In genomic region chr9:19102631-19103345, GRCh38 we compare ENCODE assay signal across 8 cellular contexts. TPM values are rescaled to one million over a fixed set of nuclear protein-coding genes. Genes with fewer than 3 reads are reported as not detected.
DNase-seq lines count a peak whose midpoint lies in the region; ATAC-seq, FAIRE-seq and TF ChIP-seq lines count a peak whose summit lies in the region.

Gene HAUS6 (minus strand): TSS chr9:19102904. CDS start chr9:19102651, 253 bp downstream.

- H3K4me1 ChIP-seq in IMR-90 (ENCODE audit: control insufficient read depth, insufficient read depth, low read length), result peaks cover 4% of the 10 kb centered on the region; the same call in 1 of the 2 replicates
- H3K4me1 ChIP-seq in endothelial cell of umbilical vein (ENCODE audit: control insufficient read depth, extremely low read depth, insufficient read depth, low read length), result peaks cover 8% of the 10 kb centered on the region

- H4K20me1 ChIP-seq in IMR-90 (ENCODE audit: insufficient read depth, low read length) (peaks cover 3% of the 10 kb centered on the region; the same call in 1 of the 2 replicates), endothelial cell of umbilical vein (replicated peaks; ENCODE audit: control insufficient read depth, extremely low read depth, insufficient read depth, low read length) (no peaks in the 10 kb centered on the region)

- peak within 1 kb of the TSS; percentile 89 for H2AK9ac ChIP-seq in IMR-90 (replicated peaks; ENCODE audit: low read depth, low read length, poor library complexity)

- 0% methylated on average over 11 of the region's 46 CpGs; no CpG with 5 or more reads in 1 of the 2 experiments for WGBS in IMR-90 (ENCODE audit: extremely low coverage in 2 of 2, insufficient read length in 1 of 2), 2 experiments

- H2BK120ac ChIP-seq in IMR-90 (ENCODE audit: low read depth, low read length), result peak within 1 kb of the TSS; percentile 73

- intact Hi-C loops in IMR-90 (cut with micrococcal nuclease) (loop anchor here (1.0 kb wide), 1 partner anchor 72 kb away; no protein-coding TSS in a partner anchor), endothelial cell of umbilical vein (cut with micrococcal nuclease) (loop anchor here (1.0 to 2.0 kb wide), 5 partner anchors 17 to 128 kb away; partner anchors contain the start of genes DENND4C, PLIN2 and RRAGA)

- H3K4me3 ChIP-seq in IMR-90 (ENCODE audit: insufficient read depth, low read depth, low read length), result peak within 1 kb of the TSS; percentile 62
- H3K4me3 ChIP-seq in endothelial cell of umbilical vein (replicated peaks in 1 of 3; ENCODE audit: insufficient read depth in 1 of 3, low read depth in 1 of 3, low read length in 3 of 3), result peak within 1 kb of the TSS; percentile 85 to 93 (median 87)

- ATAC-seq in GM21528 (IDR thresholded peaks at IDR 0.05; ENCODE audit: low FRiP score, unreplicated experiment), result peak; percentile 99
- ATAC-seq in IMR-90 (ENCODE audit: low read depth), result peak; percentile 99

- peak within 1 kb of the TSS; percentile 88 for H4K5ac ChIP-seq in IMR-90 (ENCODE audit: low read depth, low read length)

- H3K9me1 ChIP-seq in IMR-90 (ENCODE audit: insufficient read depth, low read length), result no peaks in the 10 kb centered on the region
- no peaks in the 10 kb centered on the region for H3K9me1 ChIP-seq in endothelial cell of umbilical vein (replicated peaks; ENCODE audit: control insufficient read depth, extremely low read depth, insufficient read depth, low read length)

- H3K56ac ChIP-seq in IMR-90 (ENCODE audit: extremely low read depth, insufficient read depth, low read length), result peak within 1 kb of the TSS; percentile 90

- peak within 1 kb of the TSS; percentile 80 for H3K9ac ChIP-seq in IMR-90 (ENCODE audit: low read depth, low read length)
- peak within 1 kb of the TSS; percentile 88 for H3K9ac ChIP-seq in endothelial cell of umbilical vein (replicated peaks; ENCODE audit: extremely low read depth, insufficient read depth, low read length)

- H2BK15ac ChIP-seq in IMR-90 (ENCODE audit: low read depth, low read length), result peak within 1 kb of the TSS; percentile 64; the same call in 1 of the 3 replicates

- H2AK5ac ChIP-seq in IMR-90 (ENCODE audit: low read depth, low read length), result peak within 1 kb of the TSS; percentile 82

- peak; percentile 20; the same call in 1 of the 2 replicates for TF ChIP-seq RAD21 in IMR-90 (IDR thresholded peaks at IDR 0.05; ENCODE audit: low read length)

- FAIRE-seq in endothelial cell of umbilical vein (lab: Jason Lieb, UNC), result peak; percentile 99

- peak within 1 kb of the TSS; percentile 93 for H3K4ac ChIP-seq in IMR-90 (ENCODE audit: low read depth, low read length)

- in situ Hi-C loops in IMR-90 (cut with MboI; ENCODE audit: low sequenced_read_pairs), result no loop called here

- POLR2A ChIA-PET in IMR-90 (lab: Charles Lee; ENCODE audit: unreplicated experiment), result no interaction called here
- POLR2A ChIA-PET in endothelial cell of umbilical vein (lab: Charles Lee), result no interaction called here

- BruUV-seq in IMR-90 (replicated peaks; lab: Mats Ljungman, UMichigan), result TSS peak; percentile 36
- TSS peak; percentile 98 for BruUV-seq in endothelial cell of umbilical vein (replicated peaks; lab: Mats Ljungman, UMichigan)

- DNase-seq in DMS153 (lab: John Stamatoyannopoulos, UW) (peak; percentile 95), IMR-90 (peak; percentile 96), OCI-M1 (lab: John Stamatoyannopoulos, UW) (peak; percentile 95), activated T-cell treated with anti-CD3 and anti-CD28 coated beads for 24 hours (ENCODE audit: low read depth) (peak; percentile 78), endothelial cell of umbilical vein (ENCODE audit: low read depth, low spot score) (peak; percentile 98), midbrain (lab: John Stamatoyannopoulos, UW) (peak; percentile 97)
- DNase-seq in stimulated activated CD8-positive, alpha-beta memory T cell treated with anti-CD3 and anti-CD28 coated beads, Interleukin-2, amount 100 ng/mL, for 1 hour (ENCODE audit: low read depth in 2 of 2), result peak; percentile 75 to 87

- peak within 1 kb of the TSS; percentile 100 for H3K4me2 ChIP-seq in IMR-90 (ENCODE audit: low read depth, low read length)
- peak within 1 kb of the TSS; percentile 92 for H3K4me2 ChIP-seq in endothelial cell of umbilical vein (ENCODE audit: insufficient read depth, low read length)

- H2AFZ ChIP-seq in IMR-90 (replicated peaks; ENCODE audit: low read length, poor library complexity) (peak within 1 kb of the TSS; percentile 91), endothelial cell of umbilical vein (ENCODE audit: low read depth, low read length) (peak within 1 kb of the TSS; percentile 76)

- H3K18ac ChIP-seq in IMR-90 (ENCODE audit: low read depth, low read length), result peak within 1 kb of the TSS; percentile 53; the same call in 1 of the 2 replicates

- H3K23ac ChIP-seq in IMR-90 (ENCODE audit: low read depth, low read length), result peak within 1 kb of the TSS; percentile 94

- TF ChIP-seq CTCF in IMR-90 (conservative IDR thresholded peaks at IDR 0.05; ENCODE audit: low read depth, low read length) (peak; percentile 45), endothelial cell of umbilical vein (IDR thresholded peaks at IDR 0.05; ENCODE audit: extremely low read depth in 1 of 2, insufficient read depth in 1 of 2, low read depth in 1 of 2, low read length in 2 of 2) (peak; percentile 7 to 63)

- H3K9me3 ChIP-seq in IMR-90 (ENCODE audit: control insufficient read depth, insufficient read depth, low read length), result no peaks in the 10 kb centered on the region
- H3K9me3 ChIP-seq in endothelial cell of umbilical vein (replicated peaks; ENCODE audit: control insufficient read depth, insufficient read depth, low read length), result no peaks in the 10 kb centered on the region

- H3K27me3 ChIP-seq in IMR-90 (ENCODE audit: control insufficient read depth, insufficient read depth, low read length) (no peaks in the 10 kb centered on the region), endothelial cell of umbilical vein (ENCODE audit: control insufficient read depth in 2 of 2, insufficient read depth in 2 of 2, low read length in 2 of 2) (no peaks in the 10 kb centered on the region)

- dilution Hi-C loops in IMR-90 (cut with HindIII; ENCODE audit: low sequenced_read_pairs, unreplicated experiment) (no loop called here), endothelial cell of umbilical vein (cut with MboI; ENCODE audit: extremely low pct_ligation_motif_present, low sequenced_read_pairs) (no loop called here)

- CTCF ChIA-PET in IMR-90 (lab: Yijun Ruan, JAX), result no interaction called here
- CTCF ChIA-PET in endothelial cell of umbilical vein (lab: Charles Lee), result interaction anchor here (0.6 to 1.4 kb wide), 4 partner anchors 12 to 354 kb away, joined by 3 to 6 read pairs (median 3); no protein-coding TSS in a partner anchor

- peak within 1 kb of the TSS; percentile 99 for H3K14ac ChIP-seq in IMR-90 (replicated peaks; ENCODE audit: low read depth, low read length)

- peaks cover 39% of the 10 kb centered on the region for H3K79me2 ChIP-seq in endothelial cell of umbilical vein (ENCODE audit: control insufficient read depth, insufficient read depth, low read length)

- H2BK20ac ChIP-seq in IMR-90 (ENCODE audit: low read depth, low read length), result peak within 1 kb of the TSS; percentile 7; the same call in 1 of the 2 replicates

- H4K8ac ChIP-seq in IMR-90 (ENCODE audit: low read depth in 2 of 2, low read length in 2 of 2), result peak within 1 kb of the TSS; percentile 99 to 100

- peak within 1 kb of the TSS; percentile 98 for H4K91ac ChIP-seq in IMR-90 (ENCODE audit: insufficient read depth, low read depth, low read length)

- H3K36me3 ChIP-seq in IMR-90 (ENCODE audit: control insufficient read depth, insufficient read depth, low read length) (no peaks in the 10 kb centered on the region; the same call in 1 of the 2 replicates), endothelial cell of umbilical vein (ENCODE audit: control insufficient read depth in 2 of 2, extremely low read depth in 1 of 2, insufficient read depth in 2 of 2, low read length in 2 of 2) (no peaks in the 10 kb centered on the region)

- peak; percentile 56; the same call in 1 of the 2 replicates for TF ChIP-seq POLR2A in IMR-90 (IDR thresholded peaks at IDR 0.05; ENCODE audit: low read depth, low read length)
- peak; percentile 85 for TF ChIP-seq POLR2A in endothelial cell of umbilical vein (IDR thresholded peaks at IDR 0.05; ENCODE audit: low read depth, low read length)

- H3K79me1 ChIP-seq in IMR-90 (ENCODE audit: low read depth in 1 of 2, low read length in 2 of 2), result peaks cover 0 to 13% of the 10 kb centered on the region in 2 experiments; a peak in 3 of 4 replicates

- H3K27ac ChIP-seq in IMR-90 (ENCODE audit: insufficient read depth, low read length) (peak within 1 kb of the TSS; percentile 59), endothelial cell of umbilical vein (ENCODE audit: insufficient read depth, low read depth, low read length) (peak within 1 kb of the TSS; percentile 52)

- H2BK5ac ChIP-seq in IMR-90 (ENCODE audit: low read depth, low read length, poor library complexity, severe bottlenecking), result peak within 1 kb of the TSS; percentile 85

TF ChIP-seq in IMR-90, 13 proteins besides CTCF, POLR2A, EP300 and RAD21 (continues in another document):
- TF ChIP-seq MXI1 (IDR thresholded peaks at IDR 0.05; ENCODE audit: borderline replicate concordance, low read depth, low read length), result peak; percentile 87
- TF ChIP-seq CEBPB (IDR thresholded peaks at IDR 0.05; ENCODE audit: low read depth, low read length), result peak; percentile 91
- no peak for TF ChIP-seq SMC3 (IDR thresholded peaks at IDR 0.05; ENCODE audit: low read depth, low read length)
- peak; percentile 53; the same call in 1 of the 2 replicates for TF ChIP-seq MAZ (IDR thresholded peaks at IDR 0.05; ENCODE audit: borderline replicate concordance, low read depth, low read length)

TF ChIP-seq in endothelial cell of umbilical vein, 7 proteins besides CTCF, POLR2A, EP300 and RAD21 (continues in another document):
- no peak for TF ChIP-seq EZH2 (IDR thresholded peaks at IDR 0.05; ENCODE audit: borderline replicate concordance, low read depth, low read length, severe bottlenecking)
- TF ChIP-seq POLR2AphosphoS5 (IDR thresholded peaks at IDR 0.05; ENCODE audit: insufficient read depth, low read depth, low read length), result peak; percentile 63
- no peak for TF ChIP-seq FOS (IDR thresholded peaks at IDR 0.05; ENCODE audit: borderline replicate concordance, insufficient read depth, low read length)

RNA-seq across cellular contexts. Expression of gene HAUS6, which starts in this region (rescaled TPM):
- total RNA-seq in IMR-90 (2012; rRNA removed) (13.3 and 21.4 TPM in 2 replicates), endothelial cell of umbilical vein (18.9 and 19.6 TPM in 2 replicates)
- polyA plus RNA-seq in IMR-90 (2012; rRNA removed) (5.1 and 5.8 TPM in 2 replicates), endothelial cell of umbilical vein (3.5 and 4.5 TPM in 2 replicates)
- polyA plus RNA-seq in IMR-90 (2012; cell fraction: cytosol; rRNA removed), result 1.2 and 2.5 TPM in 2 replicates
- polyA plus RNA-seq in IMR-90 (2012; cell fraction: nucleus; rRNA removed; ENCODE audit: low replicate concordance), result 1.6 and 5.3 TPM in 2 replicates
- 5.9 and 6.4 TPM in 2 replicates for polyA plus RNA-seq in endothelial cell of umbilical vein (2011; cell fraction: cytosol; rRNA removed)
- polyA plus RNA-seq in endothelial cell of umbilical vein (2011; cell fraction: nucleus; rRNA removed), result 10.1 and 13.1 TPM in 2 replicates
- polyA plus RNA-seq in endothelial cell of umbilical vein (2012), result 13.1 and 16.9 TPM in 2 replicates
- polyA minus RNA-seq in endothelial cell of umbilical vein, result 8.0 and 8.1 TPM in 2 replicates
- 17.8 TPM for polyA minus RNA-seq in endothelial cell of umbilical vein (2011; cell fraction: cytosol; rRNA and poly(A)+ RNA removed)
- 8.1 and 10.0 TPM in 2 replicates for polyA minus RNA-seq in endothelial cell of umbilical vein (2011; cell fraction: nucleus; rRNA and poly(A)+ RNA removed)

Comparison
In these comparisons a context has a peak if more than half of its experiments do, and no peak if none do; other contexts are left out.
1. Peak in every context shown above with its lines: DNase-seq, ATAC-seq, H3K4me3 ChIP-seq and H3K27ac ChIP-seq.